ENCODE assay signal across 12 cellular contexts in genomic region chr12:10101042-10101579, GRCh38. TPM values are rescaled to one million over a fixed set of nuclear protein-coding genes. Genes with fewer than 3 reads are reported as not detected.
DNase-seq lines count a peak whose midpoint lies in the region; ATAC-seq and TF ChIP-seq lines count a peak whose summit lies in the region.
"Had no signal": no experiment of that assay in that cellular context is flagged by ENCODE, and none has a peak within 500 bp of the region (broad histone marks: within the 10 kb centered on the region; RNA-seq: fewer than 3 reads in every experiment).

No MANE protein-coding gene starts in this region.

- peaks cover 19% of the 10 kb centered on the region for H3K9me3 Mint-ChIP-seq in nephron
- H3K9me3 Mint-ChIP-seq: effector memory CD8-positive, alpha-beta T cell had no signal

- H3K27me3 ChIP-seq in esophagus muscularis mucosa = no peaks in the 10 kb centered on the region
- H3K27me3 ChIP-seq: BLaER1 treated with 17β-estradiol and CSF1 and Interleukin-3, amounts not matched to agents 10 nM and 100 nM had no signal

- no peak for TF ChIP-seq POLR2A in esophagus muscularis mucosa (IDR thresholded peaks at IDR 0.05; ENCODE audit: low read depth)

- H3K27ac ChIP-seq in esophagus muscularis mucosa (replicated peaks in 1 of 4) (peak overlapping the region; percentile 43 to 73 (median 52)), OCI-LY7 (ENCODE audit: low read depth, low read length, poor library complexity, severe bottlenecking) (no peak overlapping the region)
- H3K27ac ChIP-seq: BLaER1 treated with 17β-estradiol and CSF1 and Interleukin-3, amounts not matched to agents 10 nM and 100 nM had no signal

- H3K36me3 Mint-ChIP-seq in nephron (ENCODE audit: low read depth) = no peaks in the 10 kb centered on the region
- H3K36me3 Mint-ChIP-seq: stimulated activated memory B cell treated with anti-CD40 and anti-IgM and Interleukin-4, amounts not matched to agents 10 μg/mL and 1 μg/mL and 100 μg/mL, for 72 hours had no signal

- TF ChIP-seq CTCF in AG09309 (IDR thresholded peaks at IDR 0.05; ENCODE audit: control insufficient read depth, insufficient read depth, low read depth, low read length, missing control alignments) (no peak), esophagus muscularis mucosa (IDR thresholded peaks at IDR 0.05) (no peak), nephron (IDR thresholded peaks at IDR 0.05; ENCODE audit: unreplicated experiment in 3 of 3) (no peak), OCI-LY7 (conservative IDR thresholded peaks at IDR 0.05; ENCODE audit: low read length) (no peak)

- H3K27me3 Mint-ChIP-seq in nephron (ENCODE audit: low read depth) = no peaks in the 10 kb centered on the region

- H3K9me3 ChIP-seq in esophagus muscularis mucosa (no peaks in the 10 kb centered on the region), OCI-LY7 (ENCODE audit: low read length) (no peaks in the 10 kb centered on the region)

- H3K27ac Mint-ChIP-seq in nephron = peak overlapping the region; percentile 83 to 98 (median 95)
- H3K27ac Mint-ChIP-seq: effector memory CD8-positive, alpha-beta T cell; stimulated activated memory B cell treated with anti-CD40 and anti-IgM and Interleukin-4, amounts not matched to agents 10 μg/mL and 1 μg/mL and 100 μg/mL, for 72 hours had no signal

- WGBS in esophagus muscularis mucosa = 12% methylated on average over 5 of the region's 5 CpGs

- H3K79me2 ChIP-seq in OCI-LY7 (ENCODE audit: insufficient read depth, low read depth, low read length) = no peaks in the 10 kb centered on the region

- CTCF ChIA-PET in OCI-LY7 (lab: Charles Lee; ENCODE audit: unreplicated experiment) = no interaction called here

- no peaks in the 10 kb centered on the region for H4K20me1 ChIP-seq in OCI-LY7 (ENCODE audit: insufficient read depth, low read length)
- H4K20me1 ChIP-seq: BLaER1 treated with 17β-estradiol and CSF1 and Interleukin-3, amounts not matched to agents 10 nM and 100 nM had no signal

- H3K36me3 ChIP-seq in esophagus muscularis mucosa (no peaks in the 10 kb centered on the region), OCI-LY7 (ENCODE audit: insufficient read depth, low read length) (no peaks in the 10 kb centered on the region)

- BruUV-seq in OCI-LY7 (replicated peaks; lab: Mats Ljungman, UMichigan) = no TSS peak

- intact Hi-C loops in esophagus muscularis mucosa (cut with DNase I) = no loop called here
- intact Hi-C loops in OCI-LY7 (cut with micrococcal nuclease; ENCODE audit: unreplicated experiment) = no loop called here

- no peak overlapping the region for H2AFZ ChIP-seq in OCI-LY7 (ENCODE audit: low read length)

- DNase-seq in AG09309 (ENCODE audit: low read depth) (peak; percentile 58), NCI-H226 (peak; percentile 45), esophagus muscularis mucosa (ENCODE audit: extremely low spot score) (no peak), HCEC 1CT (no peak), OCI-LY7 (ENCODE audit: low spot score) (no peak)
- DNase-seq: effector memory CD8-positive, alpha-beta T cell had no signal

- POLR2A ChIA-PET in OCI-LY7 (lab: Charles Lee) = interaction anchor here (0.9 kb wide), 1 partner anchor 10 kb away, joined by 4 read pairs; no protein-coding TSS in a partner anchor

- H3K4me2 ChIP-seq in OCI-LY7 (ENCODE audit: low read length) = no peak overlapping the region

- H3K4me1 Mint-ChIP-seq in nephron = peaks cover 32% of the 10 kb centered on the region
- H3K4me1 Mint-ChIP-seq: stimulated activated memory B cell treated with anti-CD40 and anti-IgM and Interleukin-4, amounts not matched to agents 10 μg/mL and 1 μg/mL and 100 μg/mL, for 72 hours had no signal

- no peaks in the 10 kb centered on the region for H3K9me2 ChIP-seq in OCI-LY7 (ENCODE audit: insufficient read depth, low read length)

- H3K4me3 ChIP-seq in AG09309 (ENCODE audit: control insufficient read depth, low read depth, low read length) = peak overlapping the region; percentile 27
- peak overlapping the region in 1 of 4 donors; percentile 26 for H3K4me3 ChIP-seq in esophagus muscularis mucosa
- no peak overlapping the region for H3K4me3 ChIP-seq in OCI-LY7 (ENCODE audit: low read depth, low read length, poor library complexity, severe bottlenecking)
- H3K4me3 ChIP-seq: BLaER1 treated with 17β-estradiol and CSF1 and Interleukin-3, amounts not matched to agents 10 nM and 100 nM; GM12878 had no signal

- TF ChIP-seq EP300 in esophagus muscularis mucosa (IDR thresholded peaks at IDR 0.05) = no peak

- H3K4me3 Mint-ChIP-seq in nephron = peak overlapping the region in 2 of 3 experiments; percentile 57 to 67
- H3K4me3 Mint-ChIP-seq: effector memory CD8-positive, alpha-beta T cell; stimulated activated memory B cell treated with anti-CD40 and anti-IgM and Interleukin-4, amounts not matched to agents 10 μg/mL and 1 μg/mL and 100 μg/mL, for 72 hours had no signal

- ATAC-seq in GM18861 (IDR thresholded peaks at IDR 0.05; ENCODE audit: unreplicated experiment) = no peak
- ATAC-seq in HG02981 (IDR thresholded peaks at IDR 0.05; ENCODE audit: unreplicated experiment) = no peak
- ATAC-seq: effector memory CD8-positive, alpha-beta T cell; GM12878; stimulated activated memory B cell treated with anti-CD40 and anti-IgM and Interleukin-4, amounts not matched to agents 10 μg/mL and 1 μg/mL and 100 μg/mL, for 72 hours had no signal

- H3K4me1 ChIP-seq in esophagus muscularis mucosa (peaks cover 7 to 37% (median 34%) of the 10 kb centered on the region in 4 donors), OCI-LY7 (ENCODE audit: insufficient read depth, low read length, poor library complexity, severe bottlenecking) (no peaks in the 10 kb centered on the region)

RNA-seq across cellular contexts. Expression of gene CLEC1A, which starts 2.3 kb away (rescaled TPM):
- 1 to 10 TPM; 1.7 to 8.3 (median 4.7) TPM for total RNA-seq in esophagus muscularis mucosa
- not detected in 2 replicates for total RNA-seq in OCI-LY7 (2014; rRNA removed; shearing (Covaris generic))
- not detected in 2 replicates for total RNA-seq in OCI-LY7 (2022)
- total RNA-seq: GM12878 had no signal

RNA-seq across cellular contexts. Expression of gene CLEC7A, which starts 28.9 kb away (rescaled TPM):
- total RNA-seq in esophagus muscularis mucosa (1 to 10 TPM; 1.7 to 9.4 (median 3.2) TPM), OCI-LY7 (2022) (not detected in 2 replicates)
- not detected in 2 replicates for total RNA-seq in OCI-LY7 (2014; rRNA removed; shearing (Covaris generic))
- total RNA-seq: GM12878 had no signal

Comparison
In these comparisons a context has a peak if more than half of its experiments do, and no peak if none do; other contexts are left out.
1. DNase-seq: peak in AG09309 (single experiment) and NCI-H226 (single experiment); none in esophagus muscularis mucosa (single experiment), HCEC 1CT (single experiment) and OCI-LY7 (single experiment).